Comparison of ENCODE assay signal across 1 cellular context in genomic region chr20:23754731-23755130, GRCh38.
TF ChIP-seq lines count a peak whose summit lies in the region.

No MANE protein-coding gene starts in this region.

TF ChIP-seq in IMR-90, 13 proteins besides CTCF, POLR2A, EP300 and RAD21 (continued from another document):
- TF ChIP-seq NFE2L2 (IDR thresholded peaks at IDR 0.05; ENCODE audit: low read depth, low read length) (no peak), BHLHE40 (IDR thresholded peaks at IDR 0.05; ENCODE audit: low read depth, low read length) (no peak), ELK1 (IDR thresholded peaks at IDR 0.05; ENCODE audit: borderline replicate concordance, low read depth, low read length) (no peak), MAFK (IDR thresholded peaks at IDR 0.05; ENCODE audit: low read depth, low read length) (no peak), MXI1 (IDR thresholded peaks at IDR 0.05; ENCODE audit: borderline replicate concordance, low read depth, low read length) (no peak), FOS (IDR thresholded peaks at IDR 0.05; ENCODE audit: low read depth, low read length) (no peak), CHD1 (IDR thresholded peaks at IDR 0.05; ENCODE audit: low read depth, low read length) (no peak), RFX5 (IDR thresholded peaks at IDR 0.05; ENCODE audit: low read depth, low read length) (no peak), USF2 (IDR thresholded peaks at IDR 0.05; ENCODE audit: low read depth, low read length) (no peak), CEBPB (IDR thresholded peaks at IDR 0.05; ENCODE audit: low read depth, low read length) (no peak)
